Comparison of ENCODE assay signal across 23 cellular contexts in genomic region chr9:98740226-98740881, GRCh38. TPM values are rescaled to one million over a fixed set of nuclear protein-coding genes. Genes with fewer than 3 reads are reported as not detected.
"Had no signal": no experiment of that assay in that cellular context is flagged by ENCODE, and none has a peak within 500 bp of the region (broad histone marks: within the 10 kb centered on the region; RNA-seq: fewer than 3 reads in every experiment).

No MANE protein-coding gene starts in this region.

- DNase-seq: effector CD4-positive, alpha-beta T cell; gastrocnemius medialis; heart right ventricle; islet precursor cell; mammary epithelial cell; mucosa of descending colon; naive thymus-derived CD8-positive, alpha-beta T cell; psoas muscle; retina; right lobe of liver; stimulated activated CD4-positive, alpha-beta T cell treated with anti-CD3 and anti-CD28 coated beads, Interleukin-15, amount 100 ng/mL, for 24 hours; stimulated activated CD4-positive, alpha-beta T cell treated with anti-CD3 and anti-CD28 coated beads, Interleukin-1b, Interleukin-23, amount 100 ng/mL, for 48 hours; stimulated activated CD4-positive, alpha-beta T cell treated with anti-CD3 and anti-CD28 coated beads, Interleukin-4, amount 100 ng/mL, for 24 hours; stomach; substantia nigra; transverse colon had no signal

- H3K27me3 ChIP-seq: gastrocnemius medialis, heart right ventricle, neutrophil, right lobe of liver, stomach, transverse colon had no signal

- H3K4me3 ChIP-seq: gastrocnemius medialis, heart right ventricle, mucosa of descending colon, psoas muscle, right lobe of liver, stomach, thoracic aorta, transverse colon had no signal

- FAIRE-seq: colon had no signal

- H3K36me3 ChIP-seq: neutrophil, right lobe of liver had no signal

- H3K27ac ChIP-seq: gastrocnemius medialis, heart right ventricle, neutrophil, psoas muscle, right lobe of liver, stomach, thoracic aorta, transverse colon had no signal

- H3K4me1 ChIP-seq: gastrocnemius medialis, heart right ventricle, psoas muscle, right lobe of liver, stomach, transverse colon had no signal

- H3K9me3 ChIP-seq: gastrocnemius medialis, mucosa of descending colon, neutrophil, psoas muscle, right lobe of liver, thoracic aorta had no signal

- ATAC-seq: esophagus mucosa; gastrocnemius medialis; heart right ventricle; left lobe of liver; mucosa of descending colon; naive thymus-derived CD8-positive, alpha-beta T cell; psoas muscle; right lobe of liver; stimulated activated memory B cell treated with anti-CD40 and anti-IgM and Interleukin-4, amounts not matched to agents 10 μg/mL and 1 μg/mL and 100 μg/mL, for 72 hours had no signal

RNA-seq across cellular contexts. Expression of gene GABBR2, which starts 31.6 kb away (rescaled TPM):
- total RNA-seq: esophagus mucosa; left lobe of liver; mammary epithelial cell; mesenteric fat pad; naive thymus-derived CD8-positive, alpha-beta T cell; right lobe of liver; thoracic aorta; transverse colon had no signal
- polyA plus RNA-seq: mammary epithelial cell; naive thymus-derived CD8-positive, alpha-beta T cell had no signal
